ENCODE assay signal across 9 cellular contexts in genomic region chr20:1777476-1777820, GRCh38.
DNase-seq lines count a peak whose midpoint lies in the region; ATAC-seq, FAIRE-seq and TF ChIP-seq lines count a peak whose summit lies in the region.
"Had no signal": no experiment of that assay in that cellular context is flagged by ENCODE, and none has a peak within 500 bp of the region (broad histone marks: within the 10 kb centered on the region; RNA-seq: fewer than 3 reads in every experiment).

No MANE protein-coding gene starts in this region.

- DNase-seq in HepG2 (ENCODE audit: low spot score) (no peak), right lobe of liver (no peak), mesothelial cell of epicardium (ENCODE audit: low spot score in 2 of 2, unreplicated experiment in 2 of 2) (no peak), SIG-M5 (lab: John Stamatoyannopoulos, UW) (no peak), iPS-NIHi11 (ENCODE audit: low spot score) (no peak), pancreas (no peak), DMS114 treated with DMSO at 0.1 percent for 48 hours (lab: John Stamatoyannopoulos, UW; ENCODE audit: unreplicated experiment) (no peak)

- peak overlapping the region; percentile 78 for H2AFZ ChIP-seq in HepG2 (ENCODE audit: low read length)

- H3K9ac ChIP-seq in HepG2 (ENCODE audit: insufficient read depth, low read depth, low read length), result no peak overlapping the region

- H3K27ac ChIP-seq in HepG2 (ENCODE audit: extremely low read length, insufficient read depth, low read length), result no peak overlapping the region
- no peak overlapping the region for H3K27ac ChIP-seq in right lobe of liver
- no peak overlapping the region for H3K27ac ChIP-seq in pancreas

- H3K4me3 ChIP-seq in HepG2 (replicated peaks in 1 of 3; ENCODE audit: insufficient read depth in 1 of 3, low read depth in 2 of 3, low read length in 3 of 3), result peak overlapping the region in 2 of 3 experiments; percentile 94 to 97; a peak in 4 of 6 replicates
- H3K4me3 ChIP-seq in right lobe of liver, result no peak overlapping the region
- H3K4me3 ChIP-seq in pancreas, result peak overlapping the region in 1 of 4 donors; percentile 57

- peaks cover 11% of the 10 kb centered on the region for H3K27me3 Mint-ChIP-seq in activated T-helper 17 cell treated with anti-CD3 and anti-CD28 coated beads, Interleukin-2, amount 50 U/mL, for 72 hours
- H3K27me3 Mint-ChIP-seq in mesothelial cell of epicardium (ENCODE audit: low read depth), result peaks cover 25% of the 10 kb centered on the region

- ATAC-seq in HepG2 (no peak), right lobe of liver (no peak), pancreas (no peak)
- no peak for ATAC-seq in activated T-helper 17 cell treated with anti-CD3 and anti-CD28 coated beads, Interleukin-2, amount 50 U/mL, for 72 hours (replicated peaks)

- no peaks in the 10 kb centered on the region for H4K20me1 ChIP-seq in HepG2 (ENCODE audit: insufficient read depth, low read length)

- no peaks in the 10 kb centered on the region for H3K9me3 ChIP-seq in HepG2 (ENCODE audit: low read length)
- H3K9me3 ChIP-seq in right lobe of liver, result no peaks in the 10 kb centered on the region
- H3K9me3 ChIP-seq in pancreas, result no peaks in the 10 kb centered on the region
- H3K9me3 ChIP-seq: thyroid gland had no signal

- WGBS in HepG2 (ENCODE audit: low lambda C conversion rate), result 24% methylated on average over 14 of the region's 14 CpGs
- 15% methylated on average over 14 of the region's 14 CpGs for WGBS in right lobe of liver (ENCODE audit: insufficient coverage, low coverage, low lambda C conversion rate, missing lambda C conversion rate)
- 14 to 15% methylated on average over 14 of the region's 14 CpGs for WGBS in pancreas, 2 donors

- POLR2A ChIA-PET in HepG2 (lab: Yijun Ruan, JAX), result interaction anchor here (1.0 to 1.4 kb wide), 8 partner anchors 51 to 693 kb away, joined by 3 to 13 read pairs (median 4); partner anchors contain the start of gene SNRPB

- CTCF ChIA-PET in HepG2 (lab: Yijun Ruan, JAX; ENCODE audit: low intra/inter-chr PET ratio, low total read pairs), result interaction anchor here (1.2 to 2.8 kb wide), 2 partner anchors 13 to 310 kb away, joined by 3 to 18 read pairs; no protein-coding TSS in a partner anchor

- H3K4me1 ChIP-seq in HepG2 (ENCODE audit: insufficient read depth, low read length), result peaks cover 19% of the 10 kb centered on the region
- peaks cover 0 to 12% (median 0%) of the 10 kb centered on the region in 4 donors for H3K4me1 ChIP-seq in right lobe of liver
- peaks cover 0 to 6% (median 6%) of the 10 kb centered on the region in 3 donors for H3K4me1 ChIP-seq in pancreas

- H3K27ac Mint-ChIP-seq in activated T-helper 17 cell treated with anti-CD3 and anti-CD28 coated beads, Interleukin-2, amount 50 U/mL, for 72 hours, result peak overlapping the region; percentile 58
- H3K27ac Mint-ChIP-seq in mesothelial cell of epicardium, result peak overlapping the region; percentile 18

- no peaks in the 10 kb centered on the region; a peak in 1 of 5 replicates for H3K27me3 ChIP-seq in HepG2 (ENCODE audit: control insufficient read depth in 1 of 2, insufficient read depth in 2 of 2, low read length in 2 of 2)
- no peaks in the 10 kb centered on the region for H3K27me3 ChIP-seq in right lobe of liver
- H3K27me3 ChIP-seq in pancreas, result no peaks in the 10 kb centered on the region
- H3K27me3 ChIP-seq: thyroid gland had no signal

- in situ Hi-C loops in HepG2 (cut with HindIII; ENCODE audit: extremely low pct_ligation_motif_present, low pct_unique_long_range_greater_than_20kb), result no loop called here

- H3K36me3 ChIP-seq in HepG2 (replicated peaks in 1 of 2; ENCODE audit: control insufficient read depth in 1 of 2, insufficient read depth in 2 of 2, low read length in 2 of 2) (no peaks in the 10 kb centered on the region), right lobe of liver (no peaks in the 10 kb centered on the region), pancreas (no peaks in the 10 kb centered on the region)
- H3K36me3 ChIP-seq: thyroid gland had no signal

- H3K4me3 Mint-ChIP-seq in activated T-helper 17 cell treated with anti-CD3 and anti-CD28 coated beads, Interleukin-2, amount 50 U/mL, for 72 hours, result peak overlapping the region; percentile 76
- peak overlapping the region; percentile 84 for H3K4me3 Mint-ChIP-seq in mesothelial cell of epicardium

- FAIRE-seq in HepG2 (lab: Jason Lieb, UNC), result no peak
- FAIRE-seq in pancreas (lab: Jason Lieb, UNC), result no peak

- no peaks in the 10 kb centered on the region for H3K79me2 ChIP-seq in HepG2 (ENCODE audit: insufficient read depth, low read length)

- peak overlapping the region; percentile 95 for H3K4me2 ChIP-seq in HepG2 (ENCODE audit: low read depth, low read length)

- no peak for TF ChIP-seq RAD21 in HepG2 (CRISPR knock-in tag; IDR thresholded peaks at IDR 0.05)

- no peaks in the 10 kb centered on the region for H3K9me3 Mint-ChIP-seq in activated T-helper 17 cell treated with anti-CD3 and anti-CD28 coated beads, Interleukin-2, amount 50 U/mL, for 72 hours
- no peaks in the 10 kb centered on the region for H3K9me3 Mint-ChIP-seq in mesothelial cell of epicardium

- TF ChIP-seq CTCF in HepG2 (CRISPR knock-in tag; IDR thresholded peaks at IDR 0.05), result no peak
- no peak for TF ChIP-seq CTCF in right lobe of liver (IDR thresholded peaks at IDR 0.05)
- TF ChIP-seq CTCF in mesothelial cell of epicardium (IDR thresholded peaks at IDR 0.05; ENCODE audit: unreplicated experiment), result peak; percentile 44
- no peak for TF ChIP-seq CTCF in pancreas (IDR thresholded peaks at IDR 0.05)

- peaks cover 12% of the 10 kb centered on the region for H3K4me1 Mint-ChIP-seq in activated T-helper 17 cell treated with anti-CD3 and anti-CD28 coated beads, Interleukin-2, amount 50 U/mL, for 72 hours
- peaks cover 14% of the 10 kb centered on the region for H3K4me1 Mint-ChIP-seq in mesothelial cell of epicardium

- intact Hi-C loops in HepG2 (cut with micrococcal nuclease; ENCODE audit: unreplicated experiment), result loop anchor here (1.0 kb wide), 3 partner anchors 13 to 268 kb away; no protein-coding TSS in a partner anchor
- intact Hi-C loops in right lobe of liver (cut with DNase I), result no loop called here
- intact Hi-C loops in pancreas (cut with DNase I), result no loop called here

- H3K36me3 Mint-ChIP-seq in activated T-helper 17 cell treated with anti-CD3 and anti-CD28 coated beads, Interleukin-2, amount 50 U/mL, for 72 hours (ENCODE audit: low read depth), result no peaks in the 10 kb centered on the region
- peaks cover 4% of the 10 kb centered on the region for H3K36me3 Mint-ChIP-seq in mesothelial cell of epicardium

- TF ChIP-seq POLR2A in HepG2 (IDR thresholded peaks at IDR 0.05; ENCODE audit: insufficient read depth in 1 of 2, low read depth in 2 of 2, low read length in 2 of 2) (no peak), right lobe of liver (IDR thresholded peaks at IDR 0.05) (no peak)

- no TSS peak for BruUV-seq in HepG2 (replicated peaks; lab: Mats Ljungman, UMichigan)

- no peak for TF ChIP-seq EP300 in HepG2 (IDR thresholded peaks at IDR 0.05; ENCODE audit: low read depth in 2 of 2, low read length in 2 of 2)
- TF ChIP-seq EP300 in HepG2 (CRISPR knock-in tag; IDR thresholded peaks at IDR 0.05; ENCODE audit: borderline replicate concordance), result no peak

TF ChIP-seq in HepG2, 621 proteins besides CTCF, POLR2A, EP300 and RAD21 (continues in another document):
- TF ChIP-seq ZNF737 (CRISPR knock-in tag; IDR thresholded peaks at IDR 0.05; ENCODE audit: borderline replicate concordance), result 0 out of 2 replicates have a peak, but pooled peaks have one; percentile 6
- no peak for TF ChIP-seq RARG (CRISPR knock-in tag; IDR thresholded peaks at IDR 0.05; ENCODE audit: low read depth)
- TF ChIP-seq ZNF747 (CRISPR knock-in tag; IDR thresholded peaks at IDR 0.05; ENCODE audit: borderline replicate concordance), result 0 out of 2 replicates have a peak, but pooled peaks have one; percentile 2
- TF ChIP-seq MIXL1 (CRISPR knock-in tag; IDR thresholded peaks at IDR 0.05), result no peak
- TF ChIP-seq ZNF512B (CRISPR knock-in tag; IDR thresholded peaks at IDR 0.05; ENCODE audit: borderline replicate concordance), result peak; percentile 6; the same call in 1 of the 2 replicates

Comparison
In these comparisons a context has a peak if more than half of its experiments do, and no peak if none do; other contexts are left out.
1. H3K4me3 ChIP-seq: peak in HepG2 (2 of 3); none in right lobe of liver (0 of 3).